Comparison of ENCODE assay signal across 8 cellular contexts in genomic region chr1:39882152-39882551, GRCh38. TPM values are rescaled to one million over a fixed set of nuclear protein-coding genes. Genes with fewer than 3 reads are reported as not detected.
DNase-seq lines count a peak whose midpoint lies in the region; ATAC-seq, FAIRE-seq and TF ChIP-seq lines count a peak whose summit lies in the region.

No MANE protein-coding gene starts in this region.

- no peak overlapping the region for H3K9ac ChIP-seq in HUES48 (ENCODE audit: low read depth, low read length)

- no peaks in the 10 kb centered on the region for H3K9me3 ChIP-seq in A549
- H3K9me3 ChIP-seq in HUES48 (ENCODE audit: control insufficient read depth, insufficient read depth, low read length): no peaks in the 10 kb centered on the region
- H3K9me3 ChIP-seq in body of pancreas: no peaks in the 10 kb centered on the region
- H3K9me3 ChIP-seq in mesodermal cell (ENCODE audit: control insufficient read depth, low read length): no peaks in the 10 kb centered on the region

- CTCF ChIA-PET in A549 (lab: Yijun Ruan, JAX): no interaction called here

- no peak for TF ChIP-seq RAD21 in A549 (conservative IDR thresholded peaks at IDR 0.05 in 1 of 2, IDR thresholded peaks at IDR 0.05 in 1 of 2)

- TF ChIP-seq POLR2A in A549 (IDR thresholded peaks at IDR 0.05; ENCODE audit: low read length): no peak
- TF ChIP-seq POLR2A in body of pancreas (IDR thresholded peaks at IDR 0.05): no peak

- H3K27me3 ChIP-seq in HUES48 (ENCODE audit: control insufficient read depth, insufficient read depth, low read length) (no peaks in the 10 kb centered on the region), body of pancreas (no peaks in the 10 kb centered on the region)

- no peak for FAIRE-seq in A549 (lab: Jason Lieb, UNC)

- H3K27ac ChIP-seq in A549 (peak overlapping the region; percentile 90 to 92; a peak in 5 of 6 replicates), HUES48 (ENCODE audit: low read depth, low read length) (no peak overlapping the region), body of pancreas (no peak overlapping the region), mesodermal cell (ENCODE audit: low read depth, low read length, severe bottlenecking) (no peak overlapping the region)

- H3K4me2 ChIP-seq in A549: peak overlapping the region; percentile 83

- POLR2A ChIA-PET in A549 (lab: Yijun Ruan, JAX): no interaction called here

- intact Hi-C loops in body of pancreas (cut with DNase I): no loop called here

- H3K36me3 ChIP-seq in HUES48 (ENCODE audit: control insufficient read depth, insufficient read depth, low read length) (peaks cover 6% of the 10 kb centered on the region; the same call in 1 of the 2 replicates), body of pancreas (replicated peaks in 1 of 2; ENCODE audit: insufficient read depth in 1 of 2, low read depth in 2 of 2) (no peaks in the 10 kb centered on the region), mesodermal cell (ENCODE audit: control insufficient read depth, insufficient read depth, low read length) (peaks cover 10% of the 10 kb centered on the region)

- ATAC-seq in A549: no peak
- no peak for ATAC-seq in body of pancreas
- no peak for ATAC-seq in HG03280 (IDR thresholded peaks at IDR 0.05; ENCODE audit: unreplicated experiment)

- DNase-seq in A549 (ENCODE audit: low read depth in 1 of 2, low spot score in 1 of 2): no peak
- DNase-seq in body of pancreas: no peak
- no peak for DNase-seq in DMS153 treated with DMSO at 0.1 percent for 48 hours (lab: John Stamatoyannopoulos, UW; ENCODE audit: unreplicated experiment)
- DNase-seq in GM20000 (ENCODE audit: low spot score): no peak
- no peak for DNase-seq in HPDE6-E6E7 (ENCODE audit: extremely low spot score)

- no peak for TF ChIP-seq EP300 in A549 (IDR thresholded peaks at IDR 0.05)

- 97% methylated on average over 2 of the region's 2 CpGs for WGBS in A549 (ENCODE audit: missing lambda C conversion rate)
- WGBS in body of pancreas, 2 donors: 22 to 29% methylated on average over 2 of the region's 2 CpGs
- WGBS in mesodermal cell (ENCODE audit: insufficient coverage in 2 of 2), 2 experiments: 83 to 86% methylated on average over 2 of the region's 2 CpGs

- H3K4me3 ChIP-seq in A549: peak overlapping the region; percentile 73
- H3K4me3 ChIP-seq in HUES48 (ENCODE audit: low read depth, low read length): peak overlapping the region; percentile 80
- H3K4me3 ChIP-seq in body of pancreas: peak overlapping the region; percentile 63 to 99
- peak overlapping the region; percentile 92 for H3K4me3 ChIP-seq in mesodermal cell (ENCODE audit: extremely low read depth, insufficient read depth, low read length, poor library complexity, severe bottlenecking)

- H3K4me1 ChIP-seq in A549: peaks cover 18% of the 10 kb centered on the region
- H3K4me1 ChIP-seq in HUES48 (ENCODE audit: control insufficient read depth, insufficient read depth, low read length): peaks cover 26% of the 10 kb centered on the region
- H3K4me1 ChIP-seq in body of pancreas: peaks cover 47% of the 10 kb centered on the region
- peaks cover 5% of the 10 kb centered on the region for H3K4me1 ChIP-seq in mesodermal cell (ENCODE audit: control insufficient read depth, insufficient read depth, low read length, poor library complexity, severe bottlenecking)

- TF ChIP-seq CTCF in A549 (IDR thresholded peaks at IDR 0.05): no peak
- no peak for TF ChIP-seq CTCF in body of pancreas (IDR thresholded peaks at IDR 0.05)
- TF ChIP-seq CTCF in GM20000 (IDR thresholded peaks at IDR 0.05; ENCODE audit: extremely low read depth, missing control alignments): no peak

TF ChIP-seq in A549, 52 proteins besides CTCF, POLR2A, EP300 and RAD21:
- TF ChIP-seq HES2 (IDR thresholded peaks at IDR 0.05) (no peak), ESRRA (IDR thresholded peaks at IDR 0.05; ENCODE audit: borderline replicate concordance, low read length) (no peak), REST (IDR thresholded peaks at IDR 0.05) (no peak), E2F6 (IDR thresholded peaks at IDR 0.05; ENCODE audit: borderline replicate concordance, low read depth) (no peak), ELK1 (IDR thresholded peaks at IDR 0.05; ENCODE audit: low read depth, low read length) (no peak), HEYL (CRISPR knock-in tag; IDR thresholded peaks at IDR 0.05) (no peak), FOSL2 (IDR thresholded peaks at IDR 0.05) (no peak), FOSL2 (CRISPR knock-in tag; IDR thresholded peaks at IDR 0.05) (no peak), CHD4 (IDR thresholded peaks at IDR 0.05; ENCODE audit: borderline replicate concordance) (no peak), NFE2L2 (conservative IDR thresholded peaks at IDR 0.05; ENCODE audit: low read length) (no peak), JUN (IDR thresholded peaks at IDR 0.05) (no peak), EHF (CRISPR knock-in tag; IDR thresholded peaks at IDR 0.05) (no peak), RFX5 (IDR thresholded peaks at IDR 0.05) (no peak)
TF ChIP-seq in A549: peak in this region for 0.

RNA-seq across cellular contexts. Expression of gene TRIT1, which starts 1.2 kb away (rescaled TPM):
- polyA plus RNA-seq in A549 (2011; rRNA removed): 22.8 and 25.3 TPM in 2 replicates
- 7.3 and 8.2 TPM in 2 replicates for polyA plus RNA-seq in A549 (2012; cell fraction: cytosol; rRNA removed)
- polyA plus RNA-seq in A549 (2012; cell fraction: nucleus; rRNA removed): 8.3 and 8.8 TPM in 2 replicates
- 13.6 to 15.0 TPM (median 13.9 TPM) in 3 replicates for polyA plus RNA-seq in A549 (2017; fragmentation: RNase III; extraction: RNeasy Plus Mini Kit Qiagen cat#74134 plus additional on column Dnase treatment)
- 12.8 and 17.8 TPM in 2 replicates for polyA minus RNA-seq in A549 (2011; rRNA and poly(A)+ RNA removed)
- 10 to 100 TPM; 15.8 to 30.7 TPM for total RNA-seq in body of pancreas
- 21.2 TPM for polyA plus RNA-seq in mesodermal cell (2013, experiment 1 of 2)
- 22.5 TPM for polyA plus RNA-seq in mesodermal cell (2013, experiment 2 of 2)

RNA-seq across cellular contexts. Expression of gene MYCL, which starts 19.6 kb away (rescaled TPM):
- polyA plus RNA-seq in A549 (2011; rRNA removed): 1.3 and 1.5 TPM in 2 replicates
- polyA plus RNA-seq in A549 (2012; cell fraction: cytosol; rRNA removed): 0.63 and 0.92 TPM in 2 replicates
- polyA plus RNA-seq in A549 (2012; cell fraction: nucleus; rRNA removed): 0.52 and 0.82 TPM in 2 replicates
- polyA plus RNA-seq in A549 (2017; fragmentation: RNase III; extraction: RNeasy Plus Mini Kit Qiagen cat#74134 plus additional on column Dnase treatment): 0.62 to 0.68 TPM (median 0.67 TPM) in 3 replicates
- 1.7 and 2.0 TPM in 2 replicates for polyA minus RNA-seq in A549 (2011; rRNA and poly(A)+ RNA removed)
- total RNA-seq in body of pancreas: 10 to 100 TPM; 28.3 to 33.0 TPM
- polyA plus RNA-seq in mesodermal cell (2013, experiment 1 of 2): 11.3 TPM
- 8.7 TPM for polyA plus RNA-seq in mesodermal cell (2013, experiment 2 of 2)

Comparison
In these comparisons a context has a peak if more than half of its experiments do, and no peak if none do; other contexts are left out.
1. H3K27ac ChIP-seq: peak in A549 (2 of 2); none in HUES48 (single experiment), body of pancreas (0 of 4) and mesodermal cell (single experiment).
2. Peak in every context shown above with its lines, with median percentiles within 50 percentile points of each other: H3K4me3 ChIP-seq.